8 cellular contexts compared by ENCODE assay signal in genomic region chr6:127342946-127343752, GRCh38. TPM values are rescaled to one million over a fixed set of nuclear protein-coding genes. Genes with fewer than 3 reads are reported as not detected.
A peak's percentile ranks its signal among the peaks of the same experiment; 100 is the strongest.
DNase-seq lines count a peak whose midpoint lies in the region; ATAC-seq and TF ChIP-seq lines count a peak whose summit lies in the region.

ECHDC1 (minus strand) TSS chr6:127343609; CDS start chr6:127331028, 12,581 bp downstream.

- ATAC-seq in GM21360 (IDR thresholded peaks at IDR 0.05; ENCODE audit: unreplicated experiment) = peak; percentile 55

- no peaks in the 10 kb centered on the region for H3K27me3 ChIP-seq in NT2/D1 (ENCODE audit: insufficient read depth, insufficient read length)

- DNase-seq in COLO829 (ENCODE audit: low spot score) (peak; percentile 40), HT-29 (ENCODE audit: low spot score) (peak; percentile 64), NT2/D1 (ENCODE audit: low read depth, low spot score) (no peak), epithelial cell of proximal tubule (ENCODE audit: low read depth) (peak; percentile 35), mucosa of gallbladder (ENCODE audit: low spot score) (peak; percentile 58)
- DNase-seq in activated CD8-positive, alpha-beta memory T cell treated with anti-CD3 and anti-CD28 coated beads, Interleukin-2, amount 50 U/mL, for 24 hours (ENCODE audit: extremely low read depth) = peak; percentile 52
- DNase-seq in stimulated activated CD8-positive, alpha-beta memory T cell treated with anti-CD3 and anti-CD28 coated beads, Interleukin-4, amount 100 ng/mL, for 24 hours (ENCODE audit: low read depth) = peak; percentile 65

- no peaks in the 10 kb centered on the region for H3K36me3 ChIP-seq in NT2/D1 (ENCODE audit: insufficient read depth, insufficient read length, low read length)

- TF ChIP-seq CTCF in epithelial cell of proximal tubule (conservative IDR thresholded peaks at IDR 0.05; ENCODE audit: low read depth, low read length) = no peak

- H3K4me3 ChIP-seq in NT2/D1 (ENCODE audit: insufficient read length, low read depth) (peak within 1 kb of the TSS; percentile 86), epithelial cell of proximal tubule (ENCODE audit: low read depth, low read length) (peak within 1 kb of the TSS; percentile 87)

- H3K4me1 ChIP-seq in NT2/D1 (ENCODE audit: insufficient read depth, insufficient read length) = no peaks in the 10 kb centered on the region

- H3K9ac ChIP-seq in NT2/D1 (ENCODE audit: insufficient read length, low read depth) = peak within 1 kb of the TSS; percentile 94

- no peaks in the 10 kb centered on the region for H3K9me3 ChIP-seq in NT2/D1 (ENCODE audit: insufficient read depth, low read length)

RNA-seq across cellular contexts. Expression of gene ECHDC1, which starts in this region (rescaled TPM):
- 20.6 and 24.4 TPM in 2 replicates for total RNA-seq in HT-29 (2014; rRNA removed; shearing (Covaris generic))
- total RNA-seq in epithelial cell of proximal tubule (47.9 and 96.9 TPM in 2 replicates), mucosa of gallbladder (39.9 TPM)
